Comparison of ENCODE assay signal across 8 cellular contexts in genomic region chr1:246608616-246609376, GRCh38. TPM values are rescaled to one million over a fixed set of nuclear protein-coding genes. Genes with fewer than 3 reads are reported as not detected.
DNase-seq lines count a peak whose midpoint lies in the region; ATAC-seq and TF ChIP-seq lines count a peak whose summit lies in the region.

No MANE protein-coding gene starts in this region.

- peaks cover 80% of the 10 kb centered on the region for H3K79me2 ChIP-seq in SK-N-SH (ENCODE audit: insufficient read depth)

- H3K9me3 ChIP-seq in SK-N-SH (no peaks in the 10 kb centered on the region), tibial nerve (no peaks in the 10 kb centered on the region)

- H3K4me2 ChIP-seq in SK-N-SH, result peak overlapping the region; percentile 35

- H3F3A ChIP-seq in SK-N-SH (replicated peaks; ENCODE audit: insufficient read depth), result peaks cover 14% of the 10 kb centered on the region

- peak overlapping the region; percentile 72 for H3K27ac Mint-ChIP-seq in mesothelial cell of epicardium

- H3K36me3 ChIP-seq in SK-N-SH (replicated peaks in 1 of 2; ENCODE audit: control insufficient read depth in 1 of 2, insufficient read depth in 2 of 2, low read length in 1 of 2) (no peaks in the 10 kb centered on the region), tibial nerve (no peaks in the 10 kb centered on the region)

- peaks cover 9% of the 10 kb centered on the region for H3K36me3 Mint-ChIP-seq in mesothelial cell of epicardium

- peaks cover 5% of the 10 kb centered on the region for H3K9me3 Mint-ChIP-seq in mesothelial cell of epicardium

- peak in 1 of 2 experiments; percentile 77; a peak in 1 of 4 replicates for TF ChIP-seq EP300 in SK-N-SH (IDR thresholded peaks at IDR 0.05; ENCODE audit: borderline replicate concordance in 1 of 2, low read depth in 1 of 2, low read length in 1 of 2)
- TF ChIP-seq EP300 in tibial nerve (IDR thresholded peaks at IDR 0.05), result peak; percentile 71 to 90

- no peak overlapping the region for H3K4me3 Mint-ChIP-seq in mesothelial cell of epicardium

- CTCF ChIA-PET in SK-N-SH (lab: Yijun Ruan, JAX), result interaction anchor here (1.0 to 1.3 kb wide), 2 partner anchors 9 to 15 kb away, joined by 3 read pairs; no protein-coding TSS in a partner anchor

- peak overlapping the region; percentile 66 to 86; a peak in 3 of 4 replicates for H3K27ac ChIP-seq in SK-N-SH (ENCODE audit: low read depth in 2 of 2, low read length in 1 of 2)
- peak overlapping the region in 2 of 4 donors; percentile 21 to 71 for H3K27ac ChIP-seq in tibial nerve

- H3K27me3 Mint-ChIP-seq in mesothelial cell of epicardium (ENCODE audit: low read depth), result no peaks in the 10 kb centered on the region

- no peaks in the 10 kb centered on the region for H4K20me1 ChIP-seq in SK-N-SH (ENCODE audit: insufficient read depth)

- peaks cover 27% of the 10 kb centered on the region for H3K4me1 Mint-ChIP-seq in mesothelial cell of epicardium

- no peaks in the 10 kb centered on the region for H3K9me2 ChIP-seq in SK-N-SH

- no peak for TF ChIP-seq POLR2A in tibial nerve (IDR thresholded peaks at IDR 0.05)

- DNase-seq in NCI-H1417 (lab: John Stamatoyannopoulos, UW) (peak in 2 of 3 experiments; percentile 28 to 66), NCI-H1417 treated with DMSO at 0.1 percent for 48 hours (lab: John Stamatoyannopoulos, UW) (no peak), SK-N-SH (peak; percentile 42), dermis blood vessel endothelial cell (peak; percentile 99), mesothelial cell of epicardium (ENCODE audit: low spot score in 2 of 2, unreplicated experiment in 2 of 2) (no peak), tibial nerve (ENCODE audit: low spot score in 2 of 2) (peak; percentile 30 to 55), posterior vena cava (ENCODE audit: low spot score) (no peak)

- H3K27me3 ChIP-seq in SK-N-SH (ENCODE audit: insufficient read depth) (no peaks in the 10 kb centered on the region), tibial nerve (no peaks in the 10 kb centered on the region)

- H3K4me1 ChIP-seq in SK-N-SH (ENCODE audit: control insufficient read depth in 1 of 2, insufficient read depth in 2 of 2, low read depth in 1 of 2, low read length in 1 of 2) (peaks cover 11 to 25% of the 10 kb centered on the region in 2 experiments; a peak in 3 of 4 replicates), tibial nerve (peaks cover 0 to 30% (median 3%) of the 10 kb centered on the region in 4 donors)

- no peak overlapping the region for H3K4me3 ChIP-seq in SK-N-SH (ENCODE audit: low read depth in 2 of 2, low read length in 1 of 2)
- H3K4me3 ChIP-seq in tibial nerve, result no peak overlapping the region

- peak overlapping the region; percentile 51; the same call in 1 of the 2 replicates for H3K9ac ChIP-seq in SK-N-SH

- TF ChIP-seq RAD21 in SK-N-SH (IDR thresholded peaks at IDR 0.05; ENCODE audit: low read length), result no peak

- H2AFZ ChIP-seq in SK-N-SH (ENCODE audit: low read depth), result no peak overlapping the region

- POLR2A ChIA-PET in SK-N-SH (lab: Yijun Ruan, JAX), result no interaction called here

- WGBS in SK-N-SH (ENCODE audit: low lambda C conversion rate), result 34% methylated on average over 17 of the region's 18 CpGs
- 37 to 42% methylated on average over 18 of the region's 18 CpGs for WGBS in tibial nerve, 2 donors

- peak; percentile 44 for TF ChIP-seq CTCF in SK-N-SH (IDR thresholded peaks at IDR 0.05)
- TF ChIP-seq CTCF in mesothelial cell of epicardium (IDR thresholded peaks at IDR 0.05; ENCODE audit: unreplicated experiment), result no peak
- peak in 1 of 5 experiments; percentile 13 for TF ChIP-seq CTCF in tibial nerve (IDR thresholded peaks at IDR 0.05)

- intact Hi-C loops in posterior vena cava (cut with DNase I), result no loop called here

- ATAC-seq in HG03558 (IDR thresholded peaks at IDR 0.05; ENCODE audit: extremely low read depth, unreplicated experiment), result peak; percentile 70

TF ChIP-seq in SK-N-SH, 30 proteins besides CTCF, POLR2A, EP300 and RAD21 (continues in another document):
- TF ChIP-seq IRF3 (IDR thresholded peaks at IDR 0.05; ENCODE audit: low read depth, low read length) (no peak), SMC3 (IDR thresholded peaks at IDR 0.05; ENCODE audit: low read depth, low read length) (0 out of 2 replicates have a peak, but pooled peaks have one; percentile 14), RXRA (IDR thresholded peaks at IDR 0.05; ENCODE audit: borderline replicate concordance, low read depth) (peak; percentile 81; the same call in 1 of the 2 replicates), GATA2 (CRISPR knock-in tag; IDR thresholded peaks at IDR 0.05) (no peak), SIN3A (IDR thresholded peaks at IDR 0.05; ENCODE audit: borderline replicate concordance, low read depth, low read length) (no peak), USF2 (IDR thresholded peaks at IDR 0.05; ENCODE audit: borderline replicate concordance, low read depth, low read length) (0 out of 2 replicates have a peak, but pooled peaks have one; percentile 20), MAX (IDR thresholded peaks at IDR 0.05; ENCODE audit: low read depth) (peak; percentile 96), PBX3 (IDR thresholded peaks at IDR 0.05) (peak; percentile 48), YY1 (IDR thresholded peaks at IDR 0.05; ENCODE audit: low read depth) (no peak), FOSL2 (IDR thresholded peaks at IDR 0.05; ENCODE audit: borderline replicate concordance, low read depth) (peak; percentile 71), JUND (IDR thresholded peaks at IDR 0.05) (peak; percentile 55; the same call in 1 of the 2 replicates), MEF2A (IDR thresholded peaks at IDR 0.05; ENCODE audit: borderline replicate concordance, low read depth) (peak; percentile 69; the same call in 1 of the 2 replicates), POLR2AphosphoS5 (IDR thresholded peaks at IDR 0.05; ENCODE audit: low read depth, low read length) (peak; percentile 14; the same call in 1 of the 2 replicates), ZBTB33 (IDR thresholded peaks at IDR 0.05; ENCODE audit: borderline replicate concordance, low read depth) (peak; percentile 44; the same call in 1 of the 2 replicates), NFIC (IDR thresholded peaks at IDR 0.05; ENCODE audit: borderline replicate concordance) (peak; percentile 47; the same call in 1 of the 2 replicates), RCOR1 (IDR thresholded peaks at IDR 0.05; ENCODE audit: low read length) (no peak)

RNA-seq across cellular contexts. Expression of gene CNST, which starts 42.5 kb away (rescaled TPM):
- 21.7 and 29.8 TPM in 2 replicates for polyA plus RNA-seq in SK-N-SH (2012; rRNA removed)
- polyA plus RNA-seq in SK-N-SH (2012; cell fraction: cytosol; rRNA removed), result 26.4 and 27.7 TPM in 2 replicates
- 34.0 and 50.1 TPM in 2 replicates for polyA plus RNA-seq in SK-N-SH (2012; cell fraction: nucleus; rRNA removed)
- total RNA-seq in dermis blood vessel endothelial cell (27.5 and 31.0 TPM in 2 replicates), mesothelial cell of epicardium (18.0 to 21.1 TPM (median 21.0 TPM) in 3 replicates), tibial nerve (10 to 100 TPM; 16.5 to 20.3 (median 17.9) TPM), posterior vena cava (10 to 100 TPM; 27.9 to 29.8 TPM)

RNA-seq across cellular contexts. Expression of gene TFB2M, which starts 42.7 kb away (rescaled TPM):
- 17.3 and 26.2 TPM in 2 replicates for polyA plus RNA-seq in SK-N-SH (2012; rRNA removed)
- polyA plus RNA-seq in SK-N-SH (2012; cell fraction: cytosol; rRNA removed), result 29.0 and 40.0 TPM in 2 replicates
- polyA plus RNA-seq in SK-N-SH (2012; cell fraction: nucleus; rRNA removed), result 13.5 and 23.2 TPM in 2 replicates
- 15.1 and 16.2 TPM in 2 replicates for total RNA-seq in dermis blood vessel endothelial cell
- total RNA-seq in mesothelial cell of epicardium, result 12.1 to 12.7 TPM (median 12.7 TPM) in 3 replicates
- total RNA-seq in tibial nerve, result 1 to 10 TPM; 4.2 to 8.8 (median 7.6) TPM
- 1 to 10 TPM; 6.9 to 7.3 TPM for total RNA-seq in posterior vena cava

Comparison
In these comparisons a context has a peak if more than half of its experiments do, and no peak if none do; other contexts are left out.
1. DNase-seq: peak in NCI-H1417 (2 of 3), SK-N-SH (single experiment), dermis blood vessel endothelial cell (single experiment) and tibial nerve (2 of 2); none in NCI-H1417 treated with DMSO at 0.1 percent for 48 hours (single experiment), mesothelial cell of epicardium (0 of 2) and posterior vena cava (single experiment).